In the genomic region with DNA sequence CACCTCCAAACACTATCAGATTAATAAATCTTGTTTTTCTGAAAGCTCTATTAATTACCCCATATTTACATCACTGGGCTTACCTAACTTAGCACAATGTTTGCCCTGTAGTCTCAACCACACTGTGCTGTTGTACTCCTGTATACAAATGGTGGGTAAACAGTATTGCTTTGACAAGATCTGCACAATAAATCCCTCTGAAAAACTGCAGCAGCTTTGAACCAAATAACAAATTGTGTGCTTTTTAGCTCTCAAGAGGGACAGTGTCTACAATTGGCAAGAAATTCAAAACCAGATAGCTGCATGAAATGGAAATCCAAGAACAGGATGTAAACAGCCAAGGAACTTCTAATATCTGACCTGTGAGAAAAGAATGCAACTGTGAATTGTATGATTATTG, we compare ENCODE assay signal across 21 cellular contexts. TPM values are rescaled to one million over a fixed set of nuclear protein-coding genes. Genes with fewer than 3 reads are reported as not detected.
A peak's percentile ranks its signal among the peaks of the same experiment; 100 is the strongest.
DNase-seq lines count a peak whose midpoint lies in the region; ATAC-seq and TF ChIP-seq lines count a peak whose summit lies in the region.
"Had no signal": no experiment of that assay in that cellular context is flagged by ENCODE, and none has a peak within 500 bp of the region (broad histone marks: within the 10 kb centered on the region; RNA-seq: fewer than 3 reads in every experiment).

No MANE protein-coding gene starts in this region.

- H3K36me3 ChIP-seq in hepatocyte (replicated peaks; ENCODE audit: insufficient read depth, low read depth), result no peaks in the 10 kb centered on the region

- TF ChIP-seq CTCF in hepatocyte (IDR thresholded peaks at IDR 0.05; ENCODE audit: poor library complexity), result no peak

- H3K4me2 ChIP-seq in hepatocyte, result no peak overlapping the region
- H3K4me2 ChIP-seq: SK-N-SH had no signal

- H3K4me1 ChIP-seq in hepatocyte (ENCODE audit: insufficient read depth), result no peaks in the 10 kb centered on the region

- no peaks in the 10 kb centered on the region for H3K79me2 ChIP-seq in hepatocyte

- ATAC-seq in HG02763 (IDR thresholded peaks at IDR 0.05; ENCODE audit: unreplicated experiment), result no peak
- ATAC-seq: HCT116 had no signal

- DNase-seq in DMS53 (lab: John Stamatoyannopoulos, UW), result peak; percentile 20
- DNase-seq in DMS53 treated with DMSO at 0.1 percent for 48 hours (lab: John Stamatoyannopoulos, UW; ENCODE audit: unreplicated experiment), result no peak
- peak; percentile 91 for DNase-seq in superior temporal gyrus (ENCODE audit: extremely low spot score)
- DNase-seq in hepatocyte (ENCODE audit: low spot score), result no peak
- DNase-seq in activated CD8-positive, alpha-beta memory T cell treated with anti-CD3 and anti-CD28 coated beads, Interleukin-2, amount 50 U/mL, for 4 hours, result no peak
- DNase-seq: Calu3; CD8-positive, alpha-beta memory T cell; DMS153; GDM1; NCI-H1694 treated with DMSO at 0.1 percent for 48 hours; NCI-H226; NCI-H524 treated with DMSO at 0.1 percent for 48 hours; SHP77 treated with DMSO at 0.1 percent for 48 hours; SK-N-SH had no signal

- no peaks in the 10 kb centered on the region for H3K9me2 ChIP-seq in hepatocyte (replicated peaks; ENCODE audit: insufficient read depth)
- H3K9me2 ChIP-seq: SK-N-SH had no signal

- H4K20me1 ChIP-seq in hepatocyte (ENCODE audit: insufficient read depth, poor library complexity, severe bottlenecking), result no peaks in the 10 kb centered on the region

- peak overlapping the region; percentile 94 for H3K27ac ChIP-seq in angular gyrus (ENCODE audit: low read depth, low read length)
- H3K27ac ChIP-seq in layer of hippocampus (ENCODE audit: low read depth, low read length), result peak overlapping the region; percentile 86
- no peak overlapping the region for H3K27ac ChIP-seq in hepatocyte
- H3K27ac ChIP-seq: 22Rv1, RWPE1 had no signal

- H3K27me3 ChIP-seq in layer of hippocampus (ENCODE audit: control insufficient read depth, insufficient read depth, low read length) (no peaks in the 10 kb centered on the region), hepatocyte (no peaks in the 10 kb centered on the region)

- H2AFZ ChIP-seq in hepatocyte, result no peak overlapping the region

- H3K4me3 ChIP-seq in hepatocyte, result no peak overlapping the region

- H3K9me3 ChIP-seq in hepatocyte (ENCODE audit: low read depth), result no peaks in the 10 kb centered on the region
- H3K9me3 ChIP-seq: SK-N-SH had no signal

RNA-seq across cellular contexts. Expression of a gene that starts 10.4 kb away (rescaled TPM):
- total RNA-seq in hepatocyte, result 0.28 and 0.87 TPM in 2 replicates
- polyA plus RNA-seq in hepatocyte, result 2.2 and 2.3 TPM in 2 replicates
- polyA plus RNA-seq: IgD-negative memory B cell had no signal

Comparison
In these comparisons a context has a peak if more than half of its experiments do, and no peak if none do; other contexts are left out.
1. DNase-seq: peak in DMS53 (single experiment) and superior temporal gyrus (single experiment); none in DMS53 treated with DMSO at 0.1 percent for 48 hours (single experiment), hepatocyte (single experiment) and activated CD8-positive, alpha-beta memory T cell treated with anti-CD3 and anti-CD28 coated beads, Interleukin-2, amount 50 U/mL, for 4 hours (single experiment).